In the genomic region with DNA sequence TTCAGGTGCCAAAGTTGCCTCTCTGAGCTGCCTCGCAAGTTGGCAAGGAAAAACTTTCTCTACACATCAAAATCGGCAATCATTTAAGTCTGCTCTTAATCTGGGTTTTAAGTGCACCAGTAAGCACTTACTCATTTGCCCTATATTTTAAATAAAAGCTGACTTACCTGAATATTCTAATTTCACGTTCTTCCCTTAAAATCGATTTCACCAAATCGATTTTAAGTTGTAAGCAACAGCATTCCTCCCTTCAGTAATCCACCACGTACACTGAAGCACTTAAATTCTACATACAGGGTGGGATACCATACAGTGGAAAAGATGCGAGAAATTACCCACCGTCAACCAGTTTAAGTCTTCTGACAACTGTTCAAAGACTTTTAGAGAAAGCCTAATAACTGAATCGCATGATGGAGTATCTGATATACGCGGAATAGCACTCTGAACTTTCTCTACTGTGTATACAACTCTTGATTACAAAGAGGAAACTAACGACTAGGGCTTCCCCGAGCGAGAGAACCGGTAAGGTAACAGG, we compare ENCODE assay signal across 8 cellular contexts. TPM values are rescaled to one million over a fixed set of nuclear protein-coding genes. Genes with fewer than 3 reads are reported as not detected.
DNase-seq lines count a peak whose midpoint lies in the region; ATAC-seq and TF ChIP-seq lines count a peak whose summit lies in the region.

No MANE protein-coding gene starts in this region.

- H3K4me3 ChIP-seq in astrocyte of the spinal cord (ENCODE audit: low read depth, low read length): peak overlapping the region; percentile 85
- peak overlapping the region; percentile 66 for H3K4me3 ChIP-seq in lower lobe of right lung

- TF ChIP-seq CTCF in astrocyte of the spinal cord (IDR thresholded peaks at IDR 0.05; ENCODE audit: low read depth, low read length): no peak
- TF ChIP-seq CTCF in lower lobe of right lung (IDR thresholded peaks at IDR 0.05): no peak
- TF ChIP-seq CTCF in type B pancreatic cell (conservative IDR thresholded peaks at IDR 0.05): no peak

- intact Hi-C loops in lower lobe of right lung (cut with DNase I): no loop called here

- in situ Hi-C loops in astrocyte of the spinal cord (cut with HindIII; ENCODE audit: low sequenced_read_pairs): no loop called here

- peaks cover 68% of the 10 kb centered on the region for H3K4me1 ChIP-seq in lower lobe of right lung

- H3K36me3 ChIP-seq in lower lobe of right lung: no peaks in the 10 kb centered on the region

- H3K27ac Mint-ChIP-seq in activated naive CD4-positive, alpha-beta T cell treated with anti-CD3 and anti-CD28 coated beads, Interleukin-2, amount 10 ng/mL, durations not matched to agents 7 days and 5 days: peak overlapping the region; percentile 94
- peak overlapping the region; percentile 98 for H3K27ac Mint-ChIP-seq in type B pancreatic cell

- peak overlapping the region; percentile 78 for H3K4me3 Mint-ChIP-seq in activated naive CD4-positive, alpha-beta T cell treated with anti-CD3 and anti-CD28 coated beads, Interleukin-2, amount 10 ng/mL, durations not matched to agents 7 days and 5 days
- peak overlapping the region; percentile 94 for H3K4me3 Mint-ChIP-seq in type B pancreatic cell

- H3K27me3 ChIP-seq in lower lobe of right lung (ENCODE audit: low read depth): no peaks in the 10 kb centered on the region

- no peak for DNase-seq in activated naive CD4-positive, alpha-beta T cell treated with anti-CD3 and anti-CD28 coated beads, Interleukin-2, amount 10 ng/mL, durations not matched to agents 7 days and 5 days
- DNase-seq in activated naive CD4-positive, alpha-beta T cell treated with Interleukin-2 at 50 U/mL for 16 hours: no peak
- DNase-seq in astrocyte of the spinal cord (ENCODE audit: low read depth, low spot score): no peak
- no peak for DNase-seq in lower lobe of right lung
- no peak for DNase-seq in type B pancreatic cell (ENCODE audit: extremely low spot score, unreplicated experiment)
- DNase-seq in GM03348 (ENCODE audit: low spot score): no peak

- H3K27ac ChIP-seq in lower lobe of right lung: peak overlapping the region; percentile 90

- H3K27me3 Mint-ChIP-seq in activated naive CD4-positive, alpha-beta T cell treated with anti-CD3 and anti-CD28 coated beads, Interleukin-2, amount 10 ng/mL, durations not matched to agents 7 days and 5 days: peaks cover 4% of the 10 kb centered on the region
- H3K27me3 Mint-ChIP-seq in type B pancreatic cell: peaks cover 4% of the 10 kb centered on the region

- H3K36me3 Mint-ChIP-seq in activated naive CD4-positive, alpha-beta T cell treated with anti-CD3 and anti-CD28 coated beads, Interleukin-2, amount 10 ng/mL, durations not matched to agents 7 days and 5 days: peaks cover 20% of the 10 kb centered on the region
- peaks cover 8% of the 10 kb centered on the region for H3K36me3 Mint-ChIP-seq in type B pancreatic cell

- peaks cover 34% of the 10 kb centered on the region for H3K4me1 Mint-ChIP-seq in activated naive CD4-positive, alpha-beta T cell treated with anti-CD3 and anti-CD28 coated beads, Interleukin-2, amount 10 ng/mL, durations not matched to agents 7 days and 5 days
- H3K4me1 Mint-ChIP-seq in type B pancreatic cell (ENCODE audit: unreplicated experiment): peaks cover 9% of the 10 kb centered on the region

- ATAC-seq in lower lobe of right lung: no peak
- ATAC-seq in HG02852 (IDR thresholded peaks at IDR 0.05; ENCODE audit: unreplicated experiment): no peak
- no peak for ATAC-seq in GM19397 (IDR thresholded peaks at IDR 0.05; ENCODE audit: unreplicated experiment)

- no peaks in the 10 kb centered on the region for H3K9me3 ChIP-seq in lower lobe of right lung

- CTCF ChIA-PET in activated naive CD4-positive, alpha-beta T cell treated with anti-CD3 and anti-CD28 coated beads, Interleukin-2, amount 10 ng/mL, durations not matched to agents 7 days and 5 days (lab: Charles Lee): interaction anchor here (0.7 to 1.5 kb wide), 4 partner anchors 42 to 128 kb away, joined by 3 to 5 read pairs (median 3); no protein-coding TSS in a partner anchor

- H3K9me3 Mint-ChIP-seq in activated naive CD4-positive, alpha-beta T cell treated with anti-CD3 and anti-CD28 coated beads, Interleukin-2, amount 10 ng/mL, durations not matched to agents 7 days and 5 days: no peaks in the 10 kb centered on the region
- H3K9me3 Mint-ChIP-seq in type B pancreatic cell: no peaks in the 10 kb centered on the region

RNA-seq across cellular contexts. Expression of gene PPP3R1, which starts 1.6 kb away (rescaled TPM):
- total RNA-seq in lower lobe of right lung: 54.5 TPM
- total RNA-seq in type B pancreatic cell (ENCODE audit: low replicate concordance): 46.3 and 46.5 TPM in 2 replicates
